ENCODE assay signal across 8 cellular contexts in genomic region chr11:63937713-63938480, GRCh38. TPM values are rescaled to one million over a fixed set of nuclear protein-coding genes. Genes with fewer than 3 reads are reported as not detected.
DNase-seq lines count a peak whose midpoint lies in the region; ATAC-seq and TF ChIP-seq lines count a peak whose summit lies in the region.

No MANE protein-coding gene starts in this region.

- in situ Hi-C loops in gastrocnemius medialis (cut with MboI; ENCODE audit: low sequenced_read_pairs in 4 of 4): no loop called here
- in situ Hi-C loops in G401 (cut with HindIII; ENCODE audit: low sequenced_read_pairs): no loop called here

- peak overlapping the region; percentile 89 for H3K4me2 ChIP-seq in BLaER1

- peaks cover 31% of the 10 kb centered on the region for H4K20me1 ChIP-seq in BLaER1

- DNase-seq in WERI-Rb-1 (no peak), germinal center (ENCODE audit: low spot score) (peak; percentile 76), gastrocnemius medialis (no peak), SW480 (ENCODE audit: low spot score) (no peak), G401 (ENCODE audit: low spot score) (no peak)

- peak overlapping the region; percentile 31; the same call in 1 of the 2 replicates for H3K27ac ChIP-seq in BLaER1
- H3K27ac ChIP-seq in WERI-Rb-1: peak overlapping the region; percentile 65
- H3K27ac ChIP-seq in gastrocnemius medialis: peak overlapping the region; percentile 78 to 88 (median 84)

- TF ChIP-seq CTCF in WERI-Rb-1 (IDR thresholded peaks at IDR 0.05; ENCODE audit: low read depth, low read length): 0 out of 2 replicates have a peak, but pooled peaks have one; percentile 15
- TF ChIP-seq CTCF in gastrocnemius medialis (IDR thresholded peaks at IDR 0.05 in 4 of 5, conservative IDR thresholded peaks at IDR 0.05 in 1 of 5): no peak

- H3K4me1 ChIP-seq in BLaER1 (peaks cover 44% of the 10 kb centered on the region), gastrocnemius medialis (peaks cover 20 to 21% of the 10 kb centered on the region in 2 donors)

- H3K9me3 ChIP-seq in BLaER1: no peaks in the 10 kb centered on the region
- H3K9me3 ChIP-seq in WERI-Rb-1 (ENCODE audit: severe bottlenecking): peaks cover 2% of the 10 kb centered on the region
- no peaks in the 10 kb centered on the region for H3K9me3 ChIP-seq in gastrocnemius medialis

- peak overlapping the region; percentile 84 for H3K9ac ChIP-seq in BLaER1

- peak overlapping the region; percentile 76 for H3K4me3 ChIP-seq in BLaER1
- H3K4me3 ChIP-seq in WERI-Rb-1 (ENCODE audit: low read depth, low read length): peak overlapping the region; percentile 76
- peak overlapping the region; percentile 69 to 84 (median 80) for H3K4me3 ChIP-seq in gastrocnemius medialis

- ATAC-seq in GM18873 (IDR thresholded peaks at IDR 0.05; ENCODE audit: low FRiP score, unreplicated experiment) (peak; percentile 6), HG03378 (IDR thresholded peaks at IDR 0.05; ENCODE audit: unreplicated experiment) (peak; percentile 29), gastrocnemius medialis (peak in 1 of 2 donors; percentile 23)

- intact Hi-C loops in gastrocnemius medialis (cut with DNase I; ENCODE audit: low total_unique reads): loop anchor here (1.0 kb wide), 1 partner anchor 20 kb away; no protein-coding TSS in a partner anchor

- no peak for TF ChIP-seq POLR2A in gastrocnemius medialis (IDR thresholded peaks at IDR 0.05)

- peaks cover 14% of the 10 kb centered on the region for H3K36me3 ChIP-seq in BLaER1
- H3K36me3 ChIP-seq in WERI-Rb-1: peaks cover 19% of the 10 kb centered on the region
- no peaks in the 10 kb centered on the region for H3K36me3 ChIP-seq in gastrocnemius medialis

- H3K27me3 ChIP-seq in BLaER1 (no peaks in the 10 kb centered on the region), WERI-Rb-1 (ENCODE audit: insufficient read depth, low read depth, severe bottlenecking) (no peaks in the 10 kb centered on the region), gastrocnemius medialis (no peaks in the 10 kb centered on the region)

RNA-seq across cellular contexts. Expression of gene NAA40, which starts 0.9 kb away (rescaled TPM):
- 10 to 100 TPM in 1 of 4 donors, 1 to 10 TPM in 3; 4.9 to 11.4 (median 6.5) TPM for total RNA-seq in gastrocnemius medialis
- 44.2 and 50.7 TPM in 2 replicates for total RNA-seq in G401 (2014; rRNA removed; shearing (Covaris generic))

RNA-seq across cellular contexts. Expression of gene RCOR2, which starts 20.9 kb away (rescaled TPM):
- 1 to 10 TPM in 1 of 4 donors, under 1 TPM in 3; 0.25 to 1.5 (median 0.45) TPM for total RNA-seq in gastrocnemius medialis
- total RNA-seq in G401 (2014; rRNA removed; shearing (Covaris generic)): 53.3 and 54.9 TPM in 2 replicates

RNA-seq across cellular contexts. Expression of gene COX8A, which starts 36.5 kb away (rescaled TPM):
- 1,000 to 10,000 TPM in 2 of 4 donors, 100 to 1,000 TPM in 2; 812 to 1,326 (median 983) TPM for total RNA-seq in gastrocnemius medialis
- 499 and 536 TPM in 2 replicates for total RNA-seq in G401 (2014; rRNA removed; shearing (Covaris generic))

RNA-seq across cellular contexts. Expression of gene OTUB1, which starts 48.3 kb away (rescaled TPM):
- 10 to 100 TPM; 48.0 to 70.3 (median 59.5) TPM for total RNA-seq in gastrocnemius medialis
- 123 and 143 TPM in 2 replicates for total RNA-seq in G401 (2014; rRNA removed; shearing (Covaris generic))

Comparison
In these comparisons a context has a peak if more than half of its experiments do, and no peak if none do; other contexts are left out.
1. H3K27ac ChIP-seq: peak in every context shown above with its lines; median percentile 84 in gastrocnemius medialis; 65 in WERI-Rb-1; 31 in BLaER1.
2. RNA of gene RCOR2, which starts 20.9 kb away (total RNA-seq): 53.3 to 54.9 TPM in G401; 0.25 to 1.5 TPM in gastrocnemius medialis; every median in the first group is over 10 times any median in the second.
3. Peak in every context shown above with its lines, with median percentiles within 50 percentile points of each other: H3K4me3 ChIP-seq.